Comparison of ENCODE assay signal across 14 cellular contexts in the genomic region with DNA sequence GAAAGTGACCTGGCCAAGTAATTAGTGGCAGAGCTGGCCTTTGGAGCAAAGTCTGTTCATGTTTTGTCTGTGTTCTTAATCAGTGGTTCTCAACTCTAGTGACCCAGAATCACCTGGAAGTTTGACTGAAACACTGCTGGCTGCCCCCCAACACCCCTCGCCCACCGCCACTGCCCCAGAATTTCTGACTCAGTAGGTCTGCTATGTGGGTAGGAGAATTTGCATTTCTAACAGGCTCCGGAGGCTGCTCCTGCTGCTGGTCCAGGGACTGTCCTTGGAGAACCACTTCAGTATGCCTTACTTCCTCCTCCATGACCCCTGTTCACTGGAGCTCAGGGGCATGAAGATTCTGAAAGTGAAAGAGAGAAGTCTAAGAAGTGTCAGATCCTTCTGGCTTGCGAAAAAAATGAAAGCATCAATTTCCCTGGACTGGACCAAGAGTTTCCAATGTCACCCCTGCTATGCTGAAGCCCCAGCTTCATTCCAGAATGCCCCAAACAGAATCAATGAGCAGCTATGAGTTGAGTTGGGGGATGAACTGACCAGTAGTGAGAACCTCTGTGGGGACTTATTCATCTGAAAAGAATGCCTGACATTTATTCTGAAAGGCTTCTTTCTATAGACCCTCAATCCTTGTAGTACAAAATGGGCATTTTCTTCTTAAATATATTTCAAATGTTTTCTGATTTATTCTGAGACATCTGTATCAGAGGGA.
DNase-seq lines count a peak whose midpoint lies in the region; ATAC-seq lines count a peak whose summit lies in the region.
"Had no signal": no experiment of that assay in that cellular context is flagged by ENCODE, and none has a peak within 500 bp of the region (broad histone marks: within the 10 kb centered on the region; RNA-seq: fewer than 3 reads in every experiment).

No MANE protein-coding gene starts in this region.

- H3K36me3 Mint-ChIP-seq in stimulated activated memory B cell treated with anti-CD40 and anti-IgM and Interleukin-4, amounts not matched to agents 10 μg/mL and 1 μg/mL and 100 μg/mL, for 72 hours = no peaks in the 10 kb centered on the region

- peaks cover 12% of the 10 kb centered on the region for H3K27me3 Mint-ChIP-seq in stimulated activated memory B cell treated with anti-CD40 and anti-IgM and Interleukin-4, amounts not matched to agents 10 μg/mL and 1 μg/mL and 100 μg/mL, for 72 hours

- no peak overlapping the region for H3K4me3 Mint-ChIP-seq in stimulated activated memory B cell treated with anti-CD40 and anti-IgM and Interleukin-4, amounts not matched to agents 10 μg/mL and 1 μg/mL and 100 μg/mL, for 72 hours

- no peaks in the 10 kb centered on the region for H3K4me1 Mint-ChIP-seq in stimulated activated memory B cell treated with anti-CD40 and anti-IgM and Interleukin-4, amounts not matched to agents 10 μg/mL and 1 μg/mL and 100 μg/mL, for 72 hours

- no peaks in the 10 kb centered on the region for H3K9me3 Mint-ChIP-seq in stimulated activated memory B cell treated with anti-CD40 and anti-IgM and Interleukin-4, amounts not matched to agents 10 μg/mL and 1 μg/mL and 100 μg/mL, for 72 hours

- peak; percentile 57 for ATAC-seq in stimulated activated memory B cell treated with anti-CD40 and anti-IgM and Interleukin-4, amounts not matched to agents 10 μg/mL and 1 μg/mL and 100 μg/mL, for 72 hours
- no peak for ATAC-seq in HG02798 (IDR thresholded peaks at IDR 0.05; ENCODE audit: poor library complexity, unreplicated experiment)
- ATAC-seq: K562 had no signal

- H3K27ac Mint-ChIP-seq in stimulated activated memory B cell treated with anti-CD40 and anti-IgM and Interleukin-4, amounts not matched to agents 10 μg/mL and 1 μg/mL and 100 μg/mL, for 72 hours = no peak overlapping the region

- DNase-seq in activated CD8-positive, alpha-beta memory T cell treated with anti-CD3 and anti-CD28 coated beads for 24 hours = peak; percentile 33
- no peak for DNase-seq in activated CD8-positive, alpha-beta memory T cell treated with anti-CD3 and anti-CD28 coated beads, Interleukin-2, amount 50 U/mL, for 4 hours
- peak; percentile 26 for DNase-seq in RPMI8226
- peak; percentile 54 for DNase-seq in islet precursor cell
- DNase-seq in activated naive CD4-positive, alpha-beta T cell (lab: John Stamatoyannopoulos, UW) = no peak
- DNase-seq in RKO (ENCODE audit: low spot score) = no peak
- DNase-seq: caudate nucleus, NCI-H187, NCI-H526 treated with DMSO at 0.1 percent for 48 hours, pancreas, tibial artery had no signal

Comparison
In these comparisons a context has a peak if more than half of its experiments do, and no peak if none do; other contexts are left out.
1. DNase-seq: peak in activated CD8-positive, alpha-beta memory T cell treated with anti-CD3 and anti-CD28 coated beads for 24 hours (single experiment), RPMI8226 (single experiment) and islet precursor cell (single experiment); none in activated CD8-positive, alpha-beta memory T cell treated with anti-CD3 and anti-CD28 coated beads, Interleukin-2, amount 50 U/mL, for 4 hours (single experiment), activated naive CD4-positive, alpha-beta T cell (0 of 4) and RKO (single experiment).